8 cellular contexts compared by ENCODE assay signal in the genomic region with DNA sequence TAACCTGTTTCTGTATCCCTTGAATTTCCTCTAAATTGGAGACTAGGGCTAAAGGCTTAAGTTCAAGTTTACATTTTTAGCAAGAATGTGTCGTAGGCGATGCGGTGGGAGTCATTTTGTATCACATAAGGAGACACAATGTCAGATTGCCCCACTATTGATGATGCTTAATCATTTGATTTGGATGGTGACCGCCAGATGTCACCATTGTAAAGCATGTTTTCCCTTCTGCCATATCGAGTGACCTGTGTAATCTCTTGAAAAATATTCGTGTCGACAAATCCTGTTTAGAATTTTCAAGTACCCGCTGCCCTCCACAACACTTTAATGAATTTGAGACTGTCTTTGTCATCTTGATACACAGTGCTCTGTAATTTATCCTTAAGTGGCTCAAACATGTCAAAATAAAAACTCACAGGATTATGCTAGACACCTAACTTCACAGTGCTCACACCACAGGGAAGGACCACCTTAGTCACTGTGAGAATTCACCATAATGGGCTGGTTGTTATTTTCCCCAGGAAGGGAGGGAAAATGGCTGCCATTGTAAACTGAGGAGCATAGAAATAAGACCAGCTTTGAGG. TPM values are rescaled to one million over a fixed set of nuclear protein-coding genes. Genes with fewer than 3 reads are reported as not detected.
DNase-seq lines count a peak whose midpoint lies in the region; ATAC-seq and TF ChIP-seq lines count a peak whose summit lies in the region.
"Had no signal": no experiment of that assay in that cellular context is flagged by ENCODE, and none has a peak within 500 bp of the region (broad histone marks: within the 10 kb centered on the region; RNA-seq: fewer than 3 reads in every experiment).

No MANE protein-coding gene starts in this region.

- H3K9me3 Mint-ChIP-seq in type B pancreatic cell, result no peaks in the 10 kb centered on the region

- peak; percentile 5 for DNase-seq in GF-D8 (lab: John Stamatoyannopoulos, UW)
- DNase-seq in LNCaP clone FGC (ENCODE audit: low read depth), result no peak
- peak; percentile 69 for DNase-seq in SK-MEL-5 (ENCODE audit: low read depth, low spot score)
- DNase-seq in foreskin melanocyte, result peak; percentile 10
- DNase-seq in type B pancreatic cell (ENCODE audit: extremely low spot score, unreplicated experiment), result no peak
- DNase-seq in esophagus squamous epithelium (lab: John Stamatoyannopoulos, UW), result no peak

- intact Hi-C loops in esophagus squamous epithelium (cut with DNase I), result no loop called here

- H3K27ac Mint-ChIP-seq in type B pancreatic cell, result no peak overlapping the region

- no peaks in the 10 kb centered on the region for H3K36me3 Mint-ChIP-seq in type B pancreatic cell

- H3K4me3 ChIP-seq in LNCaP clone FGC (ENCODE audit: low read depth, low read length) (no peak overlapping the region), esophagus squamous epithelium (no peak overlapping the region)

- no peaks in the 10 kb centered on the region for H3K9me3 ChIP-seq in esophagus squamous epithelium

- no peaks in the 10 kb centered on the region for H3K4me1 Mint-ChIP-seq in type B pancreatic cell (ENCODE audit: unreplicated experiment)

- TF ChIP-seq POLR2A in esophagus squamous epithelium (IDR thresholded peaks at IDR 0.05), result no peak

- H3K27me3 ChIP-seq in esophagus squamous epithelium, result peaks cover 0 to 21% (median 0%) of the 10 kb centered on the region in 4 donors

- in situ Hi-C loops in SK-MEL-5 (cut with HindIII; ENCODE audit: low pct_unique_long_range_greater_than_20kb, low sequenced_read_pairs), result no loop called here

- no peak overlapping the region for H3K4me3 Mint-ChIP-seq in type B pancreatic cell

- peaks cover 41% of the 10 kb centered on the region for H3K27me3 Mint-ChIP-seq in type B pancreatic cell

- WGBS in esophagus squamous epithelium, 2 donors, result 31 to 33% methylated on average over 8 of the region's 8 CpGs

- ATAC-seq in HG03521 (IDR thresholded peaks at IDR 0.05; ENCODE audit: unreplicated experiment), result no peak

- no peak overlapping the region for H3K27ac ChIP-seq in esophagus squamous epithelium

- peak; percentile 74 for TF ChIP-seq CTCF in LNCaP clone FGC (IDR thresholded peaks at IDR 0.05; ENCODE audit: control insufficient read depth, extremely low read depth, insufficient read depth)
- peak; percentile 73 for TF ChIP-seq CTCF in type B pancreatic cell (conservative IDR thresholded peaks at IDR 0.05)
- TF ChIP-seq CTCF in esophagus squamous epithelium (IDR thresholded peaks at IDR 0.05), result peak in 3 of 6 experiments; percentile 12 to 43 (median 29)

- H3K4me1 ChIP-seq in esophagus squamous epithelium, result no peaks in the 10 kb centered on the region

- H3K36me3 ChIP-seq in esophagus squamous epithelium, result no peaks in the 10 kb centered on the region

RNA-seq across cellular contexts. Expression of a gene that starts 34.5 kb away (rescaled TPM):
- not detected in 2 replicates for total RNA-seq in SK-MEL-5 (2014; rRNA removed; shearing (Covaris generic))
- polyA plus RNA-seq in SK-MEL-5 (2015; cell fraction: cytosol; rRNA removed), result not detected in 2 replicates
- not detected in 2 replicates for polyA plus RNA-seq in SK-MEL-5 (2015; cell fraction: nucleus; rRNA removed)
- 0.14 TPM in 1 of 2 replicates, not detected in the other for total RNA-seq in type B pancreatic cell (ENCODE audit: low replicate concordance)
- 1 to 10 TPM in 1 of 4 donors, under 1 TPM in 3; 0.09 to 1.6 (median 0.57) TPM for total RNA-seq in esophagus squamous epithelium
- total RNA-seq: activated CD8-positive, alpha-beta memory T cell treated with anti-CD3 and anti-CD28 coated beads for 36 hours had no signal

Comparison
In these comparisons a context has a peak if more than half of its experiments do, and no peak if none do; other contexts are left out.
1. DNase-seq: peak in GF-D8 (single experiment), SK-MEL-5 (single experiment) and foreskin melanocyte (single experiment); none in LNCaP clone FGC (single experiment), type B pancreatic cell (single experiment) and esophagus squamous epithelium (single experiment).